ENCODE assay signal across 9 cellular contexts in genomic region chr14:75418779-75419768, GRCh38. TPM values are rescaled to one million over a fixed set of nuclear protein-coding genes. Genes with fewer than 3 reads are reported as not detected.
DNase-seq lines count a peak whose midpoint lies in the region; ATAC-seq and TF ChIP-seq lines count a peak whose summit lies in the region.
"Had no signal": no experiment of that assay in that cellular context is flagged by ENCODE, and none has a peak within 500 bp of the region (broad histone marks: within the 10 kb centered on the region; RNA-seq: fewer than 3 reads in every experiment).

No MANE protein-coding gene starts in this region.

- H3K27me3 Mint-ChIP-seq in activated naive CD8-positive, alpha-beta T cell treated with anti-CD3 and anti-CD28 coated beads, Interleukin-2, amount 50 U/mL, for 24 hours = peaks cover 2% of the 10 kb centered on the region
- H3K27me3 Mint-ChIP-seq in naive B cell = no peaks in the 10 kb centered on the region

- peak; percentile 44 for DNase-seq in NCI-H2107 (lab: John Stamatoyannopoulos, UW)
- DNase-seq in activated naive CD8-positive, alpha-beta T cell treated with anti-CD3 and anti-CD28 coated beads, Interleukin-2, amount 50 U/mL, for 24 hours = peak; percentile 75
- peak; percentile 9 for DNase-seq in naive B cell
- DNase-seq in tibial artery = no peak

- no peak overlapping the region for H3K27ac Mint-ChIP-seq in activated naive CD8-positive, alpha-beta T cell treated with anti-CD3 and anti-CD28 coated beads, Interleukin-2, amount 50 U/mL, for 24 hours
- H3K27ac Mint-ChIP-seq in naive B cell = peak overlapping the region in 3 of 6 donors; percentile 24 to 85 (median 66)

- intact Hi-C loops in tibial artery (cut with DNase I; ENCODE audit: low total_unique reads) = no loop called here

- H3K36me3 Mint-ChIP-seq in activated naive CD8-positive, alpha-beta T cell treated with anti-CD3 and anti-CD28 coated beads, Interleukin-2, amount 50 U/mL, for 24 hours (ENCODE audit: low read depth) = no peaks in the 10 kb centered on the region
- no peaks in the 10 kb centered on the region for H3K36me3 Mint-ChIP-seq in naive B cell

- H3K9me3 Mint-ChIP-seq in activated naive CD8-positive, alpha-beta T cell treated with anti-CD3 and anti-CD28 coated beads, Interleukin-2, amount 50 U/mL, for 24 hours = no peaks in the 10 kb centered on the region
- H3K9me3 Mint-ChIP-seq in naive B cell = no peaks in the 10 kb centered on the region

- ATAC-seq in GM19463 (IDR thresholded peaks at IDR 0.05; ENCODE audit: unreplicated experiment) (peak; percentile 69), naive B cell (ENCODE audit: low read depth in 2 of 2) (peak; percentile 76 to 93), HG02840 (IDR thresholded peaks at IDR 0.05; ENCODE audit: low FRiP score, unreplicated experiment) (no peak), HG03571 (IDR thresholded peaks at IDR 0.05; ENCODE audit: unreplicated experiment) (no peak)
- peak; percentile 91 for ATAC-seq in activated naive CD8-positive, alpha-beta T cell treated with anti-CD3 and anti-CD28 coated beads, Interleukin-2, amount 50 U/mL, for 24 hours

- H3K36me3 ChIP-seq in BLaER1 treated with 17β-estradiol and CSF1 and Interleukin-3, amounts not matched to agents 10 nM and 100 nM = no peaks in the 10 kb centered on the region
- no peaks in the 10 kb centered on the region for H3K36me3 ChIP-seq in tibial artery
- H3K36me3 ChIP-seq: thoracic aorta had no signal

- no peak overlapping the region for H3K4me3 Mint-ChIP-seq in activated naive CD8-positive, alpha-beta T cell treated with anti-CD3 and anti-CD28 coated beads, Interleukin-2, amount 50 U/mL, for 24 hours
- H3K4me3 Mint-ChIP-seq in naive B cell = peak overlapping the region in 6 of 8 donors; percentile 5 to 62 (median 48)

- H3K9ac ChIP-seq in BLaER1 treated with 17β-estradiol and CSF1 and Interleukin-3, amounts not matched to agents 10 nM and 100 nM = peak overlapping the region in 4 of 11 experiments; percentile 34 to 43 (median 35); a peak in 4 of 22 replicates

- peaks cover 10 to 28% (median 14%) of the 10 kb centered on the region in 10 experiments for H3K4me1 ChIP-seq in BLaER1 treated with 17β-estradiol and CSF1 and Interleukin-3, amounts not matched to agents 10 nM and 100 nM
- no peaks in the 10 kb centered on the region for H3K4me1 ChIP-seq in tibial artery

- peaks cover 0 to 2% (median 0%) of the 10 kb centered on the region in 11 experiments; a peak in 4 of 22 replicates for H3K9me3 ChIP-seq in BLaER1 treated with 17β-estradiol and CSF1 and Interleukin-3, amounts not matched to agents 10 nM and 100 nM (replicated peaks in 1 of 11)
- no peaks in the 10 kb centered on the region for H3K9me3 ChIP-seq in tibial artery
- H3K9me3 ChIP-seq: thoracic aorta had no signal

- H3K4me3 ChIP-seq in BLaER1 treated with 17β-estradiol and CSF1 and Interleukin-3, amounts not matched to agents 10 nM and 100 nM = 0 out of 20 replicates have a peak overlapping the region, but pooled peaks of 1 of the 10 experiments have one; percentile 2
- H3K4me3 ChIP-seq in tibial artery = no peak overlapping the region
- H3K4me3 ChIP-seq: thoracic aorta had no signal

- peaks cover 23% of the 10 kb centered on the region for H3K4me1 Mint-ChIP-seq in activated naive CD8-positive, alpha-beta T cell treated with anti-CD3 and anti-CD28 coated beads, Interleukin-2, amount 50 U/mL, for 24 hours
- peaks cover 10 to 14% (median 11%) of the 10 kb centered on the region in 3 donors for H3K4me1 Mint-ChIP-seq in naive B cell

- peak overlapping the region; percentile 70 to 89 (median 79) for H3K4me2 ChIP-seq in BLaER1 treated with 17β-estradiol and CSF1 and Interleukin-3, amounts not matched to agents 10 nM and 100 nM

- no peaks in the 10 kb centered on the region for H3K27me3 ChIP-seq in BLaER1 treated with 17β-estradiol and CSF1 and Interleukin-3, amounts not matched to agents 10 nM and 100 nM
- no peaks in the 10 kb centered on the region for H3K27me3 ChIP-seq in tibial artery

- no peaks in the 10 kb centered on the region for H4K20me1 ChIP-seq in BLaER1 treated with 17β-estradiol and CSF1 and Interleukin-3, amounts not matched to agents 10 nM and 100 nM

- peak overlapping the region in 3 of 11 experiments; percentile 14 to 46 (median 33); a peak in 3 of 22 replicates for H3K27ac ChIP-seq in BLaER1 treated with 17β-estradiol and CSF1 and Interleukin-3, amounts not matched to agents 10 nM and 100 nM
- no peak overlapping the region for H3K27ac ChIP-seq in tibial artery
- H3K27ac ChIP-seq: thoracic aorta had no signal

- no peak for TF ChIP-seq CTCF in tibial artery (IDR thresholded peaks at IDR 0.05)

RNA-seq across cellular contexts. Expression of gene JDP2, which starts 8.7 kb away (rescaled TPM):
- 1 to 10 TPM in 5 of 6 donors, not detected in 1; 1.5 to 4.7 (median 3.3) TPM for polyA plus RNA-seq in naive B cell (ENCODE audit: low read depth in 6 of 6)

Comparison
In these comparisons a context has a peak if more than half of its experiments do, and no peak if none do; other contexts are left out.
1. ATAC-seq: peak in GM19463 (single experiment), activated naive CD8-positive, alpha-beta T cell treated with anti-CD3 and anti-CD28 coated beads, Interleukin-2, amount 50 U/mL, for 24 hours (single experiment) and naive B cell (2 of 2); none in HG02840 (single experiment) and HG03571 (single experiment).
2. DNase-seq: peak in NCI-H2107 (single experiment), activated naive CD8-positive, alpha-beta T cell treated with anti-CD3 and anti-CD28 coated beads, Interleukin-2, amount 50 U/mL, for 24 hours (single experiment) and naive B cell (single experiment); none in tibial artery (0 of 2).